Comparison of ENCODE assay signal across 25 cellular contexts in the genomic region with DNA sequence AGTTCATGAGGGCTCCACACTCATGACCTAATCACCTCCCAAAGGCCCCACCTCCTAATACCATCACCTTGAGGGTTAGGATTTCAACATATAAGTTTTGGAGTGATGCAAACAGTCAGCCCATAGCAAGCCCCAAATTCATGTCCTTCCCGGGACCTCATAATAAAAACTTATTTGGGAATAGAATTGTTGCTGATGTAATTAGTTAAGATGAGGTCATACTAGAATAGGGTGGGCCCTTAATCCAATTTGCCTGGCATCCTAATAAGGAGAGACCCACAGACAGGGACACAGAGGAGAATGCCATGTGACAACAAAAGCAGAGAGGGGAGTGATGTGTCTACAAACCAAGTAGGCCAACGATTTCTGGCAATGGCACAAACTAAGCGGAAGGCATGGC.
"Had no signal": no experiment of that assay in that cellular context is flagged by ENCODE, and none has a peak within 500 bp of the region (broad histone marks: within the 10 kb centered on the region; RNA-seq: fewer than 3 reads in every experiment).

No MANE protein-coding gene starts in this region.

- H3K4me1 ChIP-seq: parathyroid adenoma, psoas muscle, thyroid gland, upper lobe of left lung had no signal

- DNase-seq: naive thymus-derived CD4-positive, alpha-beta T cell; natural killer cell; occipital lobe; ovary; posterior cingulate gyrus; psoas muscle; right cardiac atrium; stimulated activated CD4-positive, alpha-beta T cell treated with anti-CD3 and anti-CD28 coated beads, Interleukin-15, amount 100 ng/mL, for 24 hours; stimulated activated CD4-positive, alpha-beta T cell treated with anti-CD3 and anti-CD28 coated beads, Interleukin-2, amount 100 ng/mL, for 24 hours; stimulated activated CD4-positive, alpha-beta T cell treated with anti-CD3 and anti-CD28 coated beads, Interleukin-2, amount 100 ng/mL, for 48 hours; stimulated activated CD4-positive, alpha-beta T cell treated with anti-CD3 and anti-CD28 coated beads, Interleukin-4, amount 100 ng/mL, for 24 hours; stimulated activated naive B cell treated with anti-CD40 and anti-IgM and Interleukin-4, amounts not matched to agents 10 μg/mL and 1 μg/mL and 100 μg/mL, for 72 hours; stimulated activated naive CD4-positive, alpha-beta T cell treated with Interleukin-2 at 50 U/mL for 16 hours; stomach; thyroid gland; trophoblast cell; upper lobe of left lung had no signal

- H3K36me3 ChIP-seq: neural progenitor cell, ovary, stomach, thoracic aorta, thyroid gland, tibial nerve, upper lobe of left lung, vagina had no signal

- ATAC-seq: naive thymus-derived CD4-positive, alpha-beta T cell; natural killer cell; psoas muscle; right cardiac atrium; sciatic nerve; stimulated activated effector memory CD8-positive, alpha-beta T cell treated with anti-CD3 and anti-CD28 coated beads, Interleukin-12 subunit alpha, Interleukin-12 subunit beta, amount 100 ng/mL, for 72 hours; stimulated activated naive B cell treated with anti-CD40 and anti-IgM and Interleukin-4, amounts not matched to agents 10 μg/mL and 1 μg/mL and 100 μg/mL, for 72 hours had no signal

- H2AFZ ChIP-seq: neural progenitor cell, parathyroid adenoma had no signal

- H3K9me3 ChIP-seq: ovary, psoas muscle, stomach, thoracic aorta, thyroid gland, tibial nerve, upper lobe of left lung, vagina had no signal

- H3K9ac ChIP-seq: neural progenitor cell, parathyroid adenoma had no signal

- H3K79me2 ChIP-seq: parathyroid adenoma had no signal

- H3K4me3 ChIP-seq: neural progenitor cell, ovary, psoas muscle, skin epidermis, stomach, thoracic aorta, thyroid gland, tibial nerve, upper lobe of left lung, vagina had no signal

- H3K4me2 ChIP-seq: neural progenitor cell had no signal

- H3K27ac ChIP-seq: neural progenitor cell, ovary, parathyroid adenoma, psoas muscle, skin epidermis, stomach, thoracic aorta, thyroid gland, tibial nerve, upper lobe of left lung, vagina had no signal

- H3K27me3 ChIP-seq: neural progenitor cell, ovary, stomach, thyroid gland, tibial nerve, upper lobe of left lung, vagina had no signal
